In the genomic region with DNA sequence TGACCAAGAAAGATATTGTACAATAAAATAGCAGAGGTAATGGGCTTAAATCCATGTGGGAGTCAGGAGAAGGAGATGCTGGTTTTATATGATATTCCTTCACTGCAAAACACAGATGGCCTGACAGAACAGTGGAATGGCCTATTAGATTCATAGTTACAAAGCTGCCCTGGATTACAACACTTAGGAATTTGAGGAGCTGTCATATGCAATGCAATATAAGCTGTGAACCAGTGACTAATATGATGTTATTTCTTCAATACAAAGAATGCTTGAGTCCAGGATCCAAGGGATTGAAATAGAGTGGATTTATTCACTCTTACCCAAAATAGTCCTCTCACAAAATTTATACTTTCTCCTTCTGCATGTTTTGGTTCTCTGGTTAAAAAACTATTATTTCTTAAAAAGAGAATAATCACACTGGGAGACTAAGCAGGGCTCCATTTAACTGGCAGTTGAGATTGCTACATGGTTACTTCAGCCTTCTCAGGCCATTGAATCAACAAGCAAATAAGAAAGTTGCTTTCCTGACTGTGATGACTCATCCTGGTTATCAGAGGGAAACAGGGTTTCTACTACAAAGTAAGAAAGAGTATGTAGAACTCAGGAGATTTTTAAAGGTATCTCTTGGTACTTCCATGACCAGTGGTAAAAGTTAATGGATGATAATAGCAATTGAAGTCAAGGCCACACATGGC, we compare ENCODE assay signal across 12 cellular contexts.
A peak's percentile ranks its signal among the peaks of the same experiment; 100 is the strongest.
DNase-seq lines count a peak whose midpoint lies in the region; ATAC-seq and TF ChIP-seq lines count a peak whose summit lies in the region.
"Had no signal": no experiment of that assay in that cellular context is flagged by ENCODE, and none has a peak within 500 bp of the region (broad histone marks: within the 10 kb centered on the region; RNA-seq: fewer than 3 reads in every experiment).

No MANE protein-coding gene starts in this region.

- H3K4me2 ChIP-seq in mammary epithelial cell (ENCODE audit: insufficient read depth, low read depth, low read length), result peak overlapping the region; percentile 3

- peak overlapping the region; percentile 72 for H3K27ac ChIP-seq in mammary epithelial cell (ENCODE audit: insufficient read depth, low read depth, low read length)
- peak overlapping the region; percentile 6 for H3K27ac ChIP-seq in mesodermal cell (ENCODE audit: low read depth, low read length, severe bottlenecking)

- no peaks in the 10 kb centered on the region for H4K20me1 ChIP-seq in mammary epithelial cell (ENCODE audit: insufficient read depth, low read length)

- no peaks in the 10 kb centered on the region for H3K4me1 Mint-ChIP-seq in natural killer cell
- H3K4me1 Mint-ChIP-seq: nephron progenitor cell had no signal

- H3K4me3 ChIP-seq in mammary epithelial cell (replicated peaks in 1 of 3; ENCODE audit: insufficient read depth in 1 of 3, low read depth in 2 of 3, low read length in 3 of 3), result no peak overlapping the region
- H3K4me3 ChIP-seq in mesodermal cell (ENCODE audit: extremely low read depth, insufficient read depth, low read length, poor library complexity, severe bottlenecking), result no peak overlapping the region

- no peaks in the 10 kb centered on the region for H3K36me3 Mint-ChIP-seq in natural killer cell

- no peak overlapping the region for H3K4me3 Mint-ChIP-seq in natural killer cell
- H3K4me3 Mint-ChIP-seq: activated T-cell treated with anti-CD3 and anti-CD28 coated beads, Interleukin-2, amount 50 U/mL, for 24 hours; nephron progenitor cell had no signal

- H3K9me3 Mint-ChIP-seq in natural killer cell, result no peaks in the 10 kb centered on the region
- H3K9me3 Mint-ChIP-seq: activated T-cell treated with anti-CD3 and anti-CD28 coated beads, Interleukin-2, amount 50 U/mL, for 24 hours had no signal

- intact Hi-C loops in mammary epithelial cell (cut with micrococcal nuclease), result loop anchor here (2.0 to 10.0 kb wide), 3 partner anchors 46 to 120 kb away; no protein-coding TSS in a partner anchor
- intact Hi-C loops in natural killer cell (cut with micrococcal nuclease), result no loop called here

- no peaks in the 10 kb centered on the region for H3K36me3 ChIP-seq in mammary epithelial cell (ENCODE audit: insufficient read depth, low read length)
- no peaks in the 10 kb centered on the region for H3K36me3 ChIP-seq in mesodermal cell (ENCODE audit: control insufficient read depth, insufficient read depth, low read length)

- no TSS peak for BruUV-seq in mammary epithelial cell (replicated peaks; lab: Mats Ljungman, UMichigan)

- H3K9ac ChIP-seq in mammary epithelial cell (ENCODE audit: insufficient read depth, low read length), result no peak overlapping the region

- H3K27ac Mint-ChIP-seq in natural killer cell, result no peak overlapping the region
- H3K27ac Mint-ChIP-seq: activated T-cell treated with anti-CD3 and anti-CD28 coated beads, Interleukin-2, amount 50 U/mL, for 24 hours; nephron progenitor cell had no signal

- ATAC-seq in natural killer cell, result no peak

- DNase-seq in ELR (ENCODE audit: low read depth) (peak; percentile 80), M059J (ENCODE audit: low read depth) (peak; percentile 87), mammary epithelial cell (peak; percentile 76), NCI-H446 (lab: John Stamatoyannopoulos, UW) (no peak), NCI-H748 (lab: John Stamatoyannopoulos, UW; ENCODE audit: unreplicated experiment) (no peak), dermis blood vessel endothelial cell (no peak), natural killer cell (no peak)
- DNase-seq: activated T-cell treated with anti-CD3 and anti-CD28 coated beads, Interleukin-2, amount 50 U/mL, for 24 hours; Caco-2; nephron progenitor cell; stimulated activated CD4-positive, alpha-beta T cell treated with anti-CD3 and anti-CD28 coated beads, Interleukin-2, amount 100 ng/mL, for 24 hours had no signal

- H2AFZ ChIP-seq in mammary epithelial cell (ENCODE audit: low read depth, low read length), result no peak overlapping the region

- dilution Hi-C loops in mammary epithelial cell (cut with HindIII; ENCODE audit: low sequenced_read_pairs), result no loop called here

- in situ Hi-C loops in mammary epithelial cell (cut with MboI; ENCODE audit: low sequenced_read_pairs in 2 of 2), result no loop called here

- H3K4me1 ChIP-seq in mammary epithelial cell (ENCODE audit: insufficient read depth, low read length), result peaks cover 27% of the 10 kb centered on the region
- peaks cover 14% of the 10 kb centered on the region for H3K4me1 ChIP-seq in mesodermal cell (ENCODE audit: control insufficient read depth, insufficient read depth, low read length, poor library complexity, severe bottlenecking)

- H3K27me3 Mint-ChIP-seq in natural killer cell (ENCODE audit: low read depth in 2 of 2), result no peaks in the 10 kb centered on the region
- H3K27me3 Mint-ChIP-seq: activated T-cell treated with anti-CD3 and anti-CD28 coated beads, Interleukin-2, amount 50 U/mL, for 24 hours had no signal

- no peaks in the 10 kb centered on the region for H3K79me2 ChIP-seq in mammary epithelial cell (ENCODE audit: insufficient read depth, low read length)

- H3K9me3 ChIP-seq in mammary epithelial cell (replicated peaks; ENCODE audit: insufficient read depth, low read length) (no peaks in the 10 kb centered on the region), mesodermal cell (ENCODE audit: control insufficient read depth, low read length) (no peaks in the 10 kb centered on the region)
- H3K9me3 ChIP-seq: Caco-2 had no signal

- no peak for TF ChIP-seq CTCF in mammary epithelial cell (conservative IDR thresholded peaks at IDR 0.05 in 1 of 2, IDR thresholded peaks at IDR 0.05 in 1 of 2; ENCODE audit: extremely low read depth in 1 of 2, insufficient read depth in 1 of 2, low read depth in 1 of 2, low read length in 2 of 2)
- no peak for TF ChIP-seq CTCF in natural killer cell (IDR thresholded peaks at IDR 0.05)

- CTCF ChIA-PET in mammary epithelial cell (lab: Charles Lee; ENCODE audit: low non-redundant PET), result interaction anchor here (0.6 kb wide), 1 partner anchor 538 kb away, joined by 5 read pairs; no protein-coding TSS in a partner anchor

- H3K27me3 ChIP-seq in mammary epithelial cell (ENCODE audit: insufficient read depth, low read length), result no peaks in the 10 kb centered on the region

Comparison
In these comparisons a context has a peak if more than half of its experiments do, and no peak if none do; other contexts are left out.
1. DNase-seq: peak in ELR (single experiment), M059J (single experiment) and mammary epithelial cell (single experiment); none in NCI-H446 (0 of 2), NCI-H748 (single experiment), dermis blood vessel endothelial cell (single experiment) and natural killer cell (single experiment).